ENCODE assay signal across 27 cellular contexts in the genomic region with DNA sequence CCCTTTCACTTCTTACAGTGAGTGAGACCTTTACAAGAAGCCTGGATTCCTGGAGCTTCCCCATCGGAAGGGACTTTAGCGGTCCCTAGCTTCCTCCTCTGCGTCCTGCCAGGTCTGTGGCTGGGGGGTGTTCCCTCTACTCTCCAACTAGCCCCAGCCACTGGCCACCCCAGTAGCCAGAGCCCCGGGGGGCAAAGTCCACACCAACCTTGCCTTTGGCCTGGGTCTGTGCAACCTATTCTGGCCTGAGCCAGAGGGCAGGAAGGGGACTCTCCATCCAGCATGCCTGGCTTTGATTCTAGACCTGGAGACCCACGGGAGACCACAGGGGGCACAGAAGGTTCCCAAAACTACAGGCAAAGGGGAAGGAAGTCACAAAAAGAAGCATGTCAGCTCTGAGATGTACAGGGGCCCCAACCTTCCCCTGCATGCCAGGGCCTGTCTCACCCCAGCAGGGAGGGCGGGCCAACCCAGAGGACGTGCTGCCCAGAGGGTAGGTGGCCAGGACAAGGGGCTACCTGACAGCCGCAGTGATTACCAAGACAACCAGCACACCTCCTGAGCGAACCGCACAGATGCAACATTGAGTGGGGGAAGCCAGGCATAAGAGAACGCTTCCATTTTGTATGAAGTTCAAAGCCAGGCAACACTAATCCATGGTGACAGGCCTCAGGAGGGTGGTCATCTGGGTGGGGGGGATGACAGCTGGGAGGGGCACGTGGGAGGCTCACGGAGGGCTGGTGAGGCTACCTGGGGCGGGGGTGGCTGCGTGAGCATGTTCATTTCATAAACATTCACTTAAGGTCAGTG. TPM values are rescaled to one million over a fixed set of nuclear protein-coding genes. Genes with fewer than 3 reads are reported as not detected.
"Had no signal": no experiment of that assay in that cellular context is flagged by ENCODE, and none has a peak within 500 bp of the region (broad histone marks: within the 10 kb centered on the region; RNA-seq: fewer than 3 reads in every experiment).

No MANE protein-coding gene starts in this region.

- H3K36me3 ChIP-seq: colonic mucosa, esophagus squamous epithelium, gastrocnemius medialis, left ventricle myocardium inferior, upper lobe of left lung had no signal

- H3K27ac Mint-ChIP-seq: activated naive CD8-positive, alpha-beta T cell; activated T-cell treated with anti-CD3 and anti-CD28 coated beads, Interleukin-2, amount 50 U/mL, for 24 hours; activated T-helper 17 cell treated with anti-CD3 and anti-CD28 coated beads, Interleukin-2, amount 50 U/mL, for 72 hours; natural killer cell; WTC11 had no signal

- H3K36me3 Mint-ChIP-seq: activated naive CD8-positive, alpha-beta T cell; natural killer cell; WTC11 had no signal

- ATAC-seq: activated T-helper 17 cell treated with anti-CD3 and anti-CD28 coated beads, Interleukin-2, amount 50 U/mL, for 72 hours; gastrocnemius medialis; natural killer cell; sciatic nerve; WTC11 had no signal

- DNase-seq: activated CD4-positive, alpha-beta T cell treated with anti-CD3 and anti-CD28 coated beads, Interleukin-2, amount 50 U/mL, for 4 hours; activated CD8-positive, alpha-beta memory T cell treated with anti-CD3 and anti-CD28 coated beads for 24 hours; activated CD8-positive, alpha-beta memory T cell treated with anti-CD3 and anti-CD28 coated beads, Interleukin-2, amount 50 U/mL, for 4 hours; activated naive CD4-positive, alpha-beta T cell; activated T-cell treated with anti-CD3 and anti-CD28 coated beads, Interleukin-2, amount 50 U/mL, for 24 hours; central memory CD4-positive, alpha-beta T cell; colonic mucosa; endodermal cell; esophagus squamous epithelium; gastrocnemius medialis; hippocampal formation; kidney glomerular epithelial cell; left ventricle myocardium inferior; midbrain; natural killer cell; SK-N-SH; stimulated activated CD4-positive, alpha-beta T cell treated with anti-CD3 and anti-CD28 coated beads, Interleukin-2, amount 100 ng/mL, for 48 hours; stimulated activated naive CD4-positive, alpha-beta T cell; T-helper 1 cell; upper lobe of left lung had no signal

- H3K4me1 ChIP-seq: esophagus squamous epithelium, gastrocnemius medialis, left ventricle myocardium inferior, parathyroid adenoma, upper lobe of left lung had no signal

- H3K9me3 Mint-ChIP-seq: activated T-cell treated with anti-CD3 and anti-CD28 coated beads, Interleukin-2, amount 50 U/mL, for 24 hours; activated T-helper 17 cell treated with anti-CD3 and anti-CD28 coated beads, Interleukin-2, amount 50 U/mL, for 72 hours; natural killer cell had no signal

- H3K4me3 Mint-ChIP-seq: activated naive CD8-positive, alpha-beta T cell; activated T-cell treated with anti-CD3 and anti-CD28 coated beads, Interleukin-2, amount 50 U/mL, for 24 hours; activated T-helper 17 cell treated with anti-CD3 and anti-CD28 coated beads, Interleukin-2, amount 50 U/mL, for 72 hours; endodermal cell; natural killer cell; WTC11 had no signal

- H3K27me3 ChIP-seq: colonic mucosa, upper lobe of left lung had no signal

- H3K27ac ChIP-seq: colonic mucosa, esophagus squamous epithelium, gastrocnemius medialis, left ventricle myocardium inferior, parathyroid adenoma, upper lobe of left lung had no signal

- H3K4me1 Mint-ChIP-seq: activated T-helper 17 cell treated with anti-CD3 and anti-CD28 coated beads, Interleukin-2, amount 50 U/mL, for 72 hours; natural killer cell had no signal

- H3K4me3 ChIP-seq: colonic mucosa, esophagus squamous epithelium, gastrocnemius medialis, left ventricle myocardium inferior, smooth muscle cell, upper lobe of left lung had no signal

- H3K9me3 ChIP-seq: colonic mucosa, esophagus squamous epithelium, gastrocnemius medialis, SK-N-SH, upper lobe of left lung had no signal

RNA-seq across cellular contexts. Expression of a gene that starts 52.3 kb away (rescaled TPM):
- total RNA-seq: pulmonary artery endothelial cell had no signal
- polyA plus RNA-seq: SK-N-SH, smooth muscle cell had no signal
